In genomic region chr20:51659491-51660050, GRCh38 we compare ENCODE assay signal across 28 cellular contexts.
"Had no signal": no experiment of that assay in that cellular context is flagged by ENCODE, and none has a peak within 500 bp of the region (broad histone marks: within the 10 kb centered on the region; RNA-seq: fewer than 3 reads in every experiment).

No MANE protein-coding gene starts in this region.

- ATAC-seq: activated CD4-positive, alpha-beta T cell treated with anti-CD3 and anti-CD28 coated beads for 36 hours; activated naive CD4-positive, alpha-beta T cell treated with anti-CD3 and anti-CD28 coated beads, Interleukin-2, amount 50 U/mL, for 72 hours; activated T-helper 17 cell treated with anti-CD3 and anti-CD28 coated beads, Interleukin-2, amount 50 U/mL, for 72 hours; esophagus mucosa; left colon; mucosa of descending colon; right lobe of liver; stimulated activated memory B cell treated with anti-CD40 and anti-IgM and Interleukin-4, amounts not matched to agents 10 μg/mL and 1 μg/mL and 100 μg/mL, for 72 hours had no signal

- H3K36me3 ChIP-seq: right lobe of liver, uterus had no signal

- DNase-seq: activated B cell treated with CpG ODN at 0.5 μM for 24 hours; activated CD4-positive, alpha-beta T cell treated with anti-CD3 and anti-CD28 coated beads for 36 hours; activated CD4-positive, alpha-beta T cell treated with anti-CD3 and anti-CD28 coated beads, Interleukin-2, amount 50 U/mL, for 4 hours; activated CD8-positive, alpha-beta memory T cell treated with anti-CD3 and anti-CD28 coated beads for 24 hours; activated CD8-positive, alpha-beta memory T cell treated with anti-CD3 and anti-CD28 coated beads, Interleukin-2, amount 50 U/mL, for 4 hours; activated T-cell treated with anti-CD3 and anti-CD28 coated beads, Interleukin-2, amount 50 U/mL, for 24 hours; adrenal gland; brain microvascular endothelial cell; caudate nucleus; effector memory CD4-positive, alpha-beta T cell; islet precursor cell; left colon; mucosa of descending colon; nephron progenitor cell; right lobe of liver; small intestine; stimulated activated CD4-positive, alpha-beta T cell treated with anti-CD3 and anti-CD28 coated beads, Interleukin-15, amount 100 ng/mL, for 24 hours; stomach; T-helper 1 cell; trophoblast cell; uterus had no signal

- H3K27ac ChIP-seq: adrenal gland, parathyroid adenoma, right lobe of liver, suprapubic skin, uterus had no signal

- H2AFZ ChIP-seq: parathyroid adenoma had no signal

- H3K9ac ChIP-seq: parathyroid adenoma had no signal

- H3K27me3 ChIP-seq: adrenal gland, ascending aorta, brain microvascular endothelial cell, right lobe of liver, stomach, suprapubic skin, uterus had no signal

- H3K79me2 ChIP-seq: parathyroid adenoma had no signal

- H3K9me3 ChIP-seq: adrenal gland, ascending aorta, mucosa of descending colon, right lobe of liver, stomach, suprapubic skin, uterus had no signal

- H3K4me1 ChIP-seq: adrenal gland, ascending aorta, parathyroid adenoma, right lobe of liver, suprapubic skin, uterus had no signal

- H3K4me3 ChIP-seq: adrenal gland, ascending aorta, mucosa of descending colon, right lobe of liver, stomach, suprapubic skin, uterus had no signal
